Comparison of ENCODE assay signal across 21 cellular contexts in the genomic region with DNA sequence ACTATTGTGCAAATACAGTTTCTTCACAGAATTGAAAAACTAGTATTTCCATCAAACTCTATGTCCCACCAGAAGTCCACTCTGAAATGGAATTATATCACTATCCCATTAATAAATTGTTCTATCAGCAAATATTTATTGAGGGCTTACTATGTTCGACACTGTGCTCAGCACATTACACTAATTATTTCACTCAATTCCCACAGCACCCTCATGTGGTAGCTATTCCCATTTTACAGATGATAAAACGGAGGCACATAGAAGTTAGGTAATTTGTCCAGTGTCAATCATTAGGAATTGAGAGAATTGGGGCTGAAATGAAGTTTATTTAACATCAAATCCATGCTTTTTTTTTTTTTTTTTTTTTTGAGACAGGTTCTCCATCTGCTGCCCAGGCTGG. TPM values are rescaled to one million over a fixed set of nuclear protein-coding genes. Genes with fewer than 3 reads are reported as not detected.
DNase-seq lines count a peak whose midpoint lies in the region; ATAC-seq and TF ChIP-seq lines count a peak whose summit lies in the region.
"Had no signal": no experiment of that assay in that cellular context is flagged by ENCODE, and none has a peak within 500 bp of the region (broad histone marks: within the 10 kb centered on the region; RNA-seq: fewer than 3 reads in every experiment).

No MANE protein-coding gene starts in this region.

- no peak overlapping the region for H3K27ac ChIP-seq in Karpas-422 (ENCODE audit: low read length)
- H3K27ac ChIP-seq in VCaP: no peak overlapping the region
- H3K27ac ChIP-seq: coronary artery, skin epidermis, tibial artery had no signal

- no peaks in the 10 kb centered on the region for H3K9me2 ChIP-seq in Karpas-422 (replicated peaks; ENCODE audit: insufficient read depth, low read length)

- H3K9me3 ChIP-seq in Karpas-422 (ENCODE audit: low read length) (no peaks in the 10 kb centered on the region), BE2C (no peaks in the 10 kb centered on the region)
- H3K9me3 ChIP-seq: mucosa of descending colon, tibial artery had no signal

- ATAC-seq in left lobe of liver: peak; percentile 83
- ATAC-seq: esophagus mucosa; mucosa of descending colon; stimulated activated memory B cell treated with anti-CD40 and anti-IgM and Interleukin-4, amounts not matched to agents 10 μg/mL and 1 μg/mL and 100 μg/mL, for 72 hours; WTC11 had no signal

- H3K9ac ChIP-seq in Karpas-422 (ENCODE audit: low read length): no peak overlapping the region

- peaks cover 4% of the 10 kb centered on the region for H3K4me1 Mint-ChIP-seq in activated T-helper 2 cell treated with anti-CD3 and anti-CD28 coated beads, Interferon-gamma antibody, Interleukin-2, Interleukin-4, amounts not matched to agents 10 μg/mL and 5 μg/mL and 100 μg/mL, durations not matched to agents 14 hours and 24 hours and 36 hours (ENCODE audit: low read depth)
- H3K4me1 Mint-ChIP-seq: CD4-positive, alpha-beta memory T cell; stimulated activated memory B cell treated with anti-CD40 and anti-IgM and Interleukin-4, amounts not matched to agents 10 μg/mL and 1 μg/mL and 100 μg/mL, for 72 hours had no signal

- H3K27me3 ChIP-seq in Karpas-422 (ENCODE audit: low read length): no peaks in the 10 kb centered on the region
- H3K27me3 ChIP-seq in BE2C: no peaks in the 10 kb centered on the region
- H3K27me3 ChIP-seq: tibial artery had no signal

- no peaks in the 10 kb centered on the region for H3K36me3 ChIP-seq in Karpas-422 (ENCODE audit: insufficient read depth, low read length)
- no peaks in the 10 kb centered on the region for H3K36me3 ChIP-seq in BE2C
- H3K36me3 ChIP-seq: tibial artery had no signal

- H3K9me3 Mint-ChIP-seq in activated T-helper 2 cell treated with anti-CD3 and anti-CD28 coated beads, Interferon-gamma antibody, Interleukin-2, Interleukin-4, amounts not matched to agents 10 μg/mL and 5 μg/mL and 100 μg/mL, durations not matched to agents 14 hours and 24 hours and 36 hours: no peaks in the 10 kb centered on the region

- DNase-seq in DMS53 (lab: John Stamatoyannopoulos, UW) (peak; percentile 16), DMS53 treated with DMSO at 0.1 percent for 48 hours (lab: John Stamatoyannopoulos, UW; ENCODE audit: unreplicated experiment) (no peak), Karpas-422 (peak; percentile 49), left lobe of liver (ENCODE audit: low spot score) (no peak), middle frontal gyrus (ENCODE audit: extremely low spot score, low spot score) (no peak), BE2C (no peak)
- DNase-seq in activated T-helper 2 cell treated with anti-CD3 and anti-CD28 coated beads, Interferon-gamma antibody, Interleukin-2, Interleukin-4, amounts not matched to agents 10 μg/mL and 5 μg/mL and 100 μg/mL, durations not matched to agents 14 hours and 24 hours and 36 hours (ENCODE audit: low spot score): no peak
- DNase-seq: 8988T; activated gamma-delta T cell; CD4-positive, alpha-beta memory T cell; KG1; mucosa of descending colon; NCI-H1694 treated with DMSO at 0.1 percent for 48 hours; occipital lobe; tibial artery had no signal

- peaks cover 2% of the 10 kb centered on the region for H3K27me3 Mint-ChIP-seq in activated T-helper 2 cell treated with anti-CD3 and anti-CD28 coated beads, Interferon-gamma antibody, Interleukin-2, Interleukin-4, amounts not matched to agents 10 μg/mL and 5 μg/mL and 100 μg/mL, durations not matched to agents 14 hours and 24 hours and 36 hours (ENCODE audit: low read depth)

- no peak overlapping the region for H3K4me3 Mint-ChIP-seq in activated T-helper 2 cell treated with anti-CD3 and anti-CD28 coated beads, Interferon-gamma antibody, Interleukin-2, Interleukin-4, amounts not matched to agents 10 μg/mL and 5 μg/mL and 100 μg/mL, durations not matched to agents 14 hours and 24 hours and 36 hours (ENCODE audit: low read depth)
- H3K4me3 Mint-ChIP-seq: CD4-positive, alpha-beta memory T cell; stimulated activated memory B cell treated with anti-CD40 and anti-IgM and Interleukin-4, amounts not matched to agents 10 μg/mL and 1 μg/mL and 100 μg/mL, for 72 hours; WTC11 had no signal

- no peak overlapping the region for H2AFZ ChIP-seq in Karpas-422 (ENCODE audit: low read length)

- no peaks in the 10 kb centered on the region for H3K4me1 ChIP-seq in Karpas-422 (ENCODE audit: low read length)
- H3K4me1 ChIP-seq in BE2C: no peaks in the 10 kb centered on the region
- H3K4me1 ChIP-seq: tibial artery had no signal

- intact Hi-C loops in activated T-helper 2 cell treated with anti-CD3 and anti-CD28 coated beads, Interferon-gamma antibody, Interleukin-2, Interleukin-4, amounts not matched to agents 10 μg/mL and 5 μg/mL and 100 μg/mL, durations not matched to agents 14 hours and 24 hours and 36 hours (cut with micrococcal nuclease): no loop called here

- H3K27ac Mint-ChIP-seq in activated T-helper 2 cell treated with anti-CD3 and anti-CD28 coated beads, Interferon-gamma antibody, Interleukin-2, Interleukin-4, amounts not matched to agents 10 μg/mL and 5 μg/mL and 100 μg/mL, durations not matched to agents 14 hours and 24 hours and 36 hours: no peak overlapping the region
- H3K27ac Mint-ChIP-seq: CD4-positive, alpha-beta memory T cell; stimulated activated memory B cell treated with anti-CD40 and anti-IgM and Interleukin-4, amounts not matched to agents 10 μg/mL and 1 μg/mL and 100 μg/mL, for 72 hours; WTC11 had no signal

- TF ChIP-seq CTCF in VCaP (conservative IDR thresholded peaks at IDR 0.05): peak; percentile 31; the same call in 1 of the 2 replicates
- no peak for TF ChIP-seq CTCF in BE2C (IDR thresholded peaks at IDR 0.05; ENCODE audit: low read depth, low read length)

- H4K20me1 ChIP-seq in Karpas-422 (ENCODE audit: insufficient read depth, low read depth, low read length): no peaks in the 10 kb centered on the region

- no peak overlapping the region for H3K4me2 ChIP-seq in Karpas-422 (ENCODE audit: low read depth, low read length, poor library complexity, severe bottlenecking)

- H3K36me3 Mint-ChIP-seq in activated T-helper 2 cell treated with anti-CD3 and anti-CD28 coated beads, Interferon-gamma antibody, Interleukin-2, Interleukin-4, amounts not matched to agents 10 μg/mL and 5 μg/mL and 100 μg/mL, durations not matched to agents 14 hours and 24 hours and 36 hours (ENCODE audit: low read depth): no peaks in the 10 kb centered on the region
- H3K36me3 Mint-ChIP-seq: stimulated activated memory B cell treated with anti-CD40 and anti-IgM and Interleukin-4, amounts not matched to agents 10 μg/mL and 1 μg/mL and 100 μg/mL, for 72 hours had no signal

- H3K4me3 ChIP-seq in Karpas-422 (ENCODE audit: low read length) (no peak overlapping the region), BE2C (ENCODE audit: low read depth, low read length) (no peak overlapping the region)
- H3K4me3 ChIP-seq: coronary artery, mucosa of descending colon, skin epidermis, tibial artery had no signal

- no peaks in the 10 kb centered on the region for H3K79me2 ChIP-seq in Karpas-422 (ENCODE audit: low read length)

RNA-seq across cellular contexts. Expression of a gene that starts 52.5 kb away (rescaled TPM):
- total RNA-seq in Karpas-422 (2014; rRNA removed; shearing (Covaris generic); ENCODE audit: low replicate concordance): 4.6 and 14.6 TPM in 2 replicates
- total RNA-seq in left lobe of liver: 12.1 TPM
- 8.2 and 8.5 TPM in 2 replicates for total RNA-seq in activated T-helper 2 cell treated with anti-CD3 and anti-CD28 coated beads, Interferon-gamma antibody, Interleukin-2, Interleukin-4, amounts not matched to agents 10 μg/mL and 5 μg/mL and 100 μg/mL, durations not matched to agents 14 hours and 24 hours and 36 hours
- 21.0 TPM for polyA plus RNA-seq in BE2C (2012; ENCODE audit: insufficient read depth, insufficient read length, low read depth)

RNA-seq across cellular contexts. Expression of a gene that starts 53.6 kb away (rescaled TPM):
- 9.7 TPM in 2 replicates for total RNA-seq in Karpas-422 (2014; rRNA removed; shearing (Covaris generic); ENCODE audit: low replicate concordance)
- total RNA-seq in left lobe of liver: 3.0 TPM
- total RNA-seq in activated T-helper 2 cell treated with anti-CD3 and anti-CD28 coated beads, Interferon-gamma antibody, Interleukin-2, Interleukin-4, amounts not matched to agents 10 μg/mL and 5 μg/mL and 100 μg/mL, durations not matched to agents 14 hours and 24 hours and 36 hours: 6.3 and 6.4 TPM in 2 replicates
- 1.6 TPM for polyA plus RNA-seq in BE2C (2012; ENCODE audit: insufficient read depth, insufficient read length, low read depth)

Comparison
In these comparisons a context has a peak if more than half of its experiments do, and no peak if none do; other contexts are left out.
1. DNase-seq: peak in DMS53 (single experiment) and Karpas-422 (single experiment); none in DMS53 treated with DMSO at 0.1 percent for 48 hours (single experiment), left lobe of liver (single experiment), middle frontal gyrus (single experiment), activated T-helper 2 cell treated with anti-CD3 and anti-CD28 coated beads, Interferon-gamma antibody, Interleukin-2, Interleukin-4, amounts not matched to agents 10 μg/mL and 5 μg/mL and 100 μg/mL, durations not matched to agents 14 hours and 24 hours and 36 hours (single experiment) and BE2C (single experiment).